8 cellular contexts compared by ENCODE assay signal in the genomic region with DNA sequence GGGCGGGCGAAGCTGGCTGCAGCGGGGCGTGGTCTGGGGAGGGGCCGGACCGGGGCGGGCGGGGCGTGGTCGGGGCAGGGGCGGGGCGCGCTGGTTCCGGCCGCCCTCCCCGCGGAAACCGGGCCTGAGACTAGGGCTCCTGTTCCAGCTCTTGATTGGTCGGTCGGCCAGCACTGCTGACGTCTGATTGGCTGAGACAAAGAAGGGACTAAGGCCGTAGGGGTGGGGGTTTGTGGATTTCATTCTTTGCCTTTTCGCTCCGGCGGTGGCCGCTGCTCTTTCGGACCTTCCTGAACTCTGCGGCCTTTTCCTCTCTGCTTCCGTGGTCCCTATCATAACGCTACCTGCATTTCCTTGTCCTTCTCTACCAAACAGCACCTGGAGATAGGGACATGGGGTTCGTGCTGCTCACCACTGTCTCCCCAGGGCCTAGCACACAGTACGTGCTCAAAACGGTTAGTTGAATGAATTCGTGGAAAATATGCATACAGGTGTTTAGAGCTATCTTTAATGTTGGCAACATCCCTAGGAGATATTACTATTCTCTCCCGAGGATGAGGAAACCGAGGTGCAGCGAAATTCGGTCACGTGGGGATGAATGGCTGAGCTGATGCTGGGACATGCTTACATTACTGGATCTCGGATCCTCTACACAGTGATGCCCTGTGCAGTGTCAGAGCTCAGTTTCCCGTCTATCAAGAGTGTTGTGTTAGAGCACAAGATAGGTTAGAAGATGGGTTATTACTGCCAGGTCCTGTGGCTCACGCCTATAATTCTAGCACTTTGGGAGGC.
DNase-seq lines count a peak whose midpoint lies in the region; ATAC-seq and TF ChIP-seq lines count a peak whose summit lies in the region.

No MANE protein-coding gene starts in this region.

- H3K36me3 ChIP-seq in colonic mucosa, result no peaks in the 10 kb centered on the region

- intact Hi-C loops in colonic mucosa (cut with DNase I), result loop anchor here (5.0 kb wide), 1 partner anchor 52 kb away; no protein-coding TSS in a partner anchor

- peak overlapping the region; percentile 5 to 35 for H3K9ac ChIP-seq in colonic mucosa (ENCODE audit: low read depth in 2 of 2, low read length in 2 of 2)

- no peaks in the 10 kb centered on the region for H3K9me3 ChIP-seq in colonic mucosa

- no peak for TF ChIP-seq CTCF in colonic mucosa (IDR thresholded peaks at IDR 0.05)

- DNase-seq in AG20443 (ENCODE audit: low spot score) (peak; percentile 98), NCI-H446 (lab: John Stamatoyannopoulos, UW) (peak; percentile 79 to 94), colonic mucosa (peak; percentile 96)
- DNase-seq in activated CD4-positive, alpha-beta T cell treated with anti-CD3 and anti-CD28 coated beads for 4 hours, result peak; percentile 81 to 82
- peak; percentile 63 to 69 for DNase-seq in stimulated activated CD4-positive, alpha-beta T cell treated with anti-CD3 and anti-CD28 coated beads, Interleukin-1b, Interleukin-23, amount 100 ng/mL, for 1 hour (ENCODE audit: low read depth in 2 of 2)

- peak overlapping the region; percentile 55 for H3K4me3 ChIP-seq in colonic mucosa

- H3K4me1 ChIP-seq in colonic mucosa, result no peaks in the 10 kb centered on the region

- H3K27me3 ChIP-seq in colonic mucosa (no peaks in the 10 kb centered on the region), layer of hippocampus (ENCODE audit: control insufficient read depth, insufficient read depth, low read length) (no peaks in the 10 kb centered on the region)

- ATAC-seq in GM19025 (IDR thresholded peaks at IDR 0.05; ENCODE audit: low read depth, unreplicated experiment), result peak; percentile 100
- ATAC-seq in HG03196 (IDR thresholded peaks at IDR 0.05; ENCODE audit: unreplicated experiment), result peak; percentile 88

- H3K27ac ChIP-seq in colonic mucosa, result peak overlapping the region; percentile 42
- H3K27ac ChIP-seq in layer of hippocampus (ENCODE audit: low read depth, low read length), result peak overlapping the region; percentile 66

Comparison
In these comparisons a context has a peak if more than half of its experiments do, and no peak if none do; other contexts are left out.
1. Peak in every context shown above with its lines: DNase-seq, ATAC-seq, H3K4me3 ChIP-seq and H3K27ac ChIP-seq.